Comparison of ENCODE assay signal across 21 cellular contexts in genomic region chr2:67462741-67463496, GRCh38.
DNase-seq lines count a peak whose midpoint lies in the region; ATAC-seq, FAIRE-seq and TF ChIP-seq lines count a peak whose summit lies in the region.
"Had no signal": no experiment of that assay in that cellular context is flagged by ENCODE, and none has a peak within 500 bp of the region (broad histone marks: within the 10 kb centered on the region; RNA-seq: fewer than 3 reads in every experiment).

No MANE protein-coding gene starts in this region.

- intact Hi-C loops in pancreas (cut with DNase I), result no loop called here

- H3K27me3 ChIP-seq in bronchial epithelial cell (ENCODE audit: control insufficient read depth, insufficient read depth, low read length), result no peaks in the 10 kb centered on the region
- H3K27me3 ChIP-seq in pancreas, result no peaks in the 10 kb centered on the region
- H3K27me3 ChIP-seq: right lobe of liver, stomach had no signal

- no peak overlapping the region for H3K4me3 ChIP-seq in bronchial epithelial cell (ENCODE audit: low read depth, low read length)
- no peak overlapping the region for H3K4me3 ChIP-seq in pancreas
- H3K4me3 ChIP-seq: right lobe of liver, stomach had no signal

- H3K27ac ChIP-seq in pancreas, result no peak overlapping the region
- H3K27ac ChIP-seq: right lobe of liver, stomach had no signal

- no peak for TF ChIP-seq CTCF in bronchial epithelial cell (IDR thresholded peaks at IDR 0.05; ENCODE audit: insufficient read depth, low read length, severe bottlenecking)
- TF ChIP-seq CTCF in pancreas (IDR thresholded peaks at IDR 0.05), result no peak

- no peaks in the 10 kb centered on the region for H3K4me1 ChIP-seq in pancreas
- H3K4me1 ChIP-seq: right lobe of liver, stomach had no signal

- no peak for ATAC-seq in pancreas
- ATAC-seq in HG03439 (IDR thresholded peaks at IDR 0.05; ENCODE audit: unreplicated experiment), result no peak
- ATAC-seq: left ventricle myocardium superior, right lobe of liver had no signal

- DNase-seq in NCI-H2081 (lab: John Stamatoyannopoulos, UW), result peak; percentile 18 to 36
- no peak for DNase-seq in NCI-H2081 treated with DMSO at 0.1 percent for 48 hours (lab: John Stamatoyannopoulos, UW)
- peak; percentile 34 for DNase-seq in NCI-H345 (lab: John Stamatoyannopoulos, UW)
- peak; percentile 85 for DNase-seq in bronchial epithelial cell (ENCODE audit: low read depth)
- DNase-seq in pancreas, result no peak
- no peak for DNase-seq in nucleus accumbens (lab: John Stamatoyannopoulos, UW)
- no peak for DNase-seq in SKM-1 treated with dmso at 0.1 percent for 144 hours (lab: John Stamatoyannopoulos, UW; ENCODE audit: unreplicated experiment)
- DNase-seq: activated B cell treated with CpG ODN at 0.5 μM for 24 hours; amygdala; C1 segment of cervical spinal cord; cerebellar nuclear complex; effector memory CD4-positive, alpha-beta T cell; GOT3; left ventricle myocardium superior; NCI-H2029 treated with DMSO at 0.1 percent for 48 hours; occipital lobe; right lobe of liver; stimulated activated CD4-positive, alpha-beta T cell treated with anti-CD3 and anti-CD28 coated beads, Interleukin-1b, Interleukin-23, amount 100 ng/mL, for 48 hours; stomach; T-helper 2 cell had no signal

- H3K9me3 ChIP-seq in pancreas, result no peaks in the 10 kb centered on the region
- H3K9me3 ChIP-seq: right lobe of liver, stomach had no signal

- H3K36me3 ChIP-seq in bronchial epithelial cell (ENCODE audit: control insufficient read depth, insufficient read depth, low read length) (no peaks in the 10 kb centered on the region), pancreas (no peaks in the 10 kb centered on the region)
- H3K36me3 ChIP-seq: right lobe of liver, stomach had no signal

- FAIRE-seq in bronchial epithelial cell (lab: Jason Lieb, UNC) (no peak), pancreas (lab: Jason Lieb, UNC) (peak; percentile 45)

- 96 to 99% methylated on average over 2 of the region's 2 CpGs for WGBS in pancreas, 2 donors

Comparison
In these comparisons a context has a peak if more than half of its experiments do, and no peak if none do; other contexts are left out.
1. DNase-seq: peak in NCI-H2081 (2 of 2), NCI-H345 (single experiment) and bronchial epithelial cell (single experiment); none in NCI-H2081 treated with DMSO at 0.1 percent for 48 hours (single experiment), pancreas (0 of 6), nucleus accumbens (0 of 56) and SKM-1 treated with dmso at 0.1 percent for 144 hours (single experiment).